8 cellular contexts compared by ENCODE assay signal in genomic region chr18:10851824-10852225, GRCh38.
DNase-seq lines count a peak whose midpoint lies in the region; ATAC-seq, FAIRE-seq and TF ChIP-seq lines count a peak whose summit lies in the region.

No MANE protein-coding gene starts in this region.

- RAD21 ChIA-PET in GM12878 (lab: Charles Lee; ENCODE audit: unreplicated experiment) = interaction anchor here (0.8 to 7.9 kb wide), 39 partner anchors 8 to 326 kb away, joined by 3 to 157 read pairs (median 5); partner anchors contain the start of genes NAPG and PIEZO2

- POLR2A ChIA-PET in GM12878 (lab: Charles Lee) = interaction anchor here (0.9 to 2.4 kb wide), 10 partner anchors 11 to 302 kb away, joined by 3 to 11 read pairs (median 5); partner anchors contain the start of gene PIEZO2

- TF ChIP-seq POLR2A in GM12878 (IDR thresholded peaks at IDR 0.05; ENCODE audit: low read depth, low read length) = no peak
- TF ChIP-seq POLR2A in uterus (IDR thresholded peaks at IDR 0.05) = no peak

- ATAC-seq in GM18520 (IDR thresholded peaks at IDR 0.05; ENCODE audit: unreplicated experiment) (peak; percentile 40), GM12878 (peak; percentile 80), GM19328 (IDR thresholded peaks at IDR 0.05; ENCODE audit: unreplicated experiment) (no peak)

- peak; percentile 96 for TF ChIP-seq RAD21 in GM12878 (IDR thresholded peaks at IDR 0.05; ENCODE audit: insufficient read depth, low read depth, low read length)

- SMC1A ChIA-PET in GM12878 (lab: Charles Lee; ENCODE audit: uncharacterized antibody, unreplicated experiment) = interaction anchor here (0.7 to 12.5 kb wide), 69 partner anchors 8 to 881 kb away, joined by 3 to 256 read pairs (median 4); partner anchors contain the start of gene PIEZO2

- TF ChIP-seq CTCF in AG10803 (conservative IDR thresholded peaks at IDR 0.05; ENCODE audit: low read length) (peak; percentile 83), GM12878 (IDR thresholded peaks at IDR 0.05 in 2 of 3, conservative IDR thresholded peaks at IDR 0.05 in 1 of 3; ENCODE audit: control insufficient read depth in 2 of 3, extremely low read depth in 1 of 3, insufficient read depth in 1 of 3, low read depth in 3 of 3, low read length in 3 of 3) (peak; percentile 57 to 83 (median 61); a peak in 5 of 6 replicates), kidney epithelial cell (IDR thresholded peaks at IDR 0.05; ENCODE audit: insufficient read depth, low read length, poor library complexity, severe bottlenecking) (peak; percentile 68), uterus (IDR thresholded peaks at IDR 0.05) (peak; percentile 56 to 84 (median 66))

- H3K27me3 ChIP-seq in GM12878 (replicated peaks in 1 of 2; ENCODE audit: control insufficient read depth in 2 of 2, insufficient read depth in 2 of 2, low read length in 1 of 2) (no peaks in the 10 kb centered on the region), kidney epithelial cell (ENCODE audit: control insufficient read depth, insufficient read depth, low read length) (peaks cover 2% of the 10 kb centered on the region), uterus (no peaks in the 10 kb centered on the region)

- H3K4me3 ChIP-seq in AG10803 (ENCODE audit: low read length) (no peak overlapping the region), GM12878 (no peak overlapping the region), kidney epithelial cell (ENCODE audit: low read depth, low read length) (no peak overlapping the region), uterus (no peak overlapping the region)

- H3K79me2 ChIP-seq in GM12878 (ENCODE audit: control insufficient read depth, insufficient read depth, low read length) = peaks cover 3% of the 10 kb centered on the region

- intact Hi-C loops in GM12878 (cut with micrococcal nuclease; ENCODE audit: unreplicated experiment) (loop anchor here (1.0 to 2.0 kb wide), 5 partner anchors 65 to 302 kb away; no protein-coding TSS in a partner anchor), uterus (cut with DNase I; ENCODE audit: low total_unique reads) (no loop called here)

- H3K27ac ChIP-seq in GM12878 (ENCODE audit: control insufficient read depth, insufficient read depth) (peak overlapping the region; percentile 69), uterus (no peak overlapping the region)

- peak; percentile 58 for DNase-seq in AG10803 (ENCODE audit: low read depth)
- DNase-seq in NCI-H226 = peak; percentile 5
- peak; percentile 61 for DNase-seq in GM12878 (ENCODE audit: low read depth, low spot score)
- DNase-seq in kidney epithelial cell (ENCODE audit: low read depth) = peak; percentile 7
- DNase-seq in uterus = no peak
- no peak for DNase-seq in central memory CD4-positive, alpha-beta T cell

- CTCF ChIA-PET in GM12878 (lab: Yijun Ruan, JAX) = interaction anchor here (0.7 to 10.6 kb wide), 55 partner anchors 12 to 1142 kb away, joined by 3 to 225 read pairs (median 4); partner anchors contain the start of gene PIEZO2

- BruUV-seq in GM12878 (replicated peaks; lab: Mats Ljungman, UMichigan) = no TSS peak

- 1% methylated on average over 3 of the region's 3 CpGs for WGBS in GM12878 (ENCODE audit: insufficient coverage, insufficient replicate concordance, low lambda C conversion rate, missing lambda C conversion rate)

- H2AFZ ChIP-seq in GM12878 (ENCODE audit: control insufficient read depth, low read depth, low read length) = no peak overlapping the region

- H3K4me1 ChIP-seq in GM12878 (ENCODE audit: control insufficient read depth, insufficient read depth, low read length) (peaks cover 28% of the 10 kb centered on the region; the same call in 1 of the 2 replicates), uterus (no peaks in the 10 kb centered on the region)

- in situ Hi-C loops in GM12878 (cut with MboI) = loop anchor here (5.0 kb wide), 2 partner anchors 190 to 285 kb away; no protein-coding TSS in a partner anchor

- H3K36me3 ChIP-seq in GM12878 (ENCODE audit: control insufficient read depth in 2 of 2, insufficient read depth in 2 of 2, low read length in 1 of 2) = peaks cover 0 to 14% of the 10 kb centered on the region in 2 experiments; a peak in 2 of 4 replicates
- no peaks in the 10 kb centered on the region for H3K36me3 ChIP-seq in kidney epithelial cell (ENCODE audit: control insufficient read depth, insufficient read depth, low read length)
- no peaks in the 10 kb centered on the region for H3K36me3 ChIP-seq in uterus

- H4K20me1 ChIP-seq in GM12878 (ENCODE audit: control insufficient read depth, insufficient read depth) = no peaks in the 10 kb centered on the region

- peaks cover 2% of the 10 kb centered on the region; the same call in 1 of the 3 replicates for H3K9me3 ChIP-seq in GM12878 (replicated peaks; ENCODE audit: control insufficient read depth, insufficient read depth, low read length)
- no peaks in the 10 kb centered on the region for H3K9me3 ChIP-seq in uterus

- no peak overlapping the region for H3K9ac ChIP-seq in GM12878 (ENCODE audit: control insufficient read depth, insufficient read depth, low read length)

- FAIRE-seq in GM12878 (lab: Jason Lieb, UNC) = no peak

- no peak for TF ChIP-seq EP300 in GM12878 (IDR thresholded peaks at IDR 0.05; ENCODE audit: borderline replicate concordance in 1 of 2, control insufficient read depth in 1 of 2, low read depth in 2 of 2, low read length in 2 of 2)

- H3K4me2 ChIP-seq in GM12878 (ENCODE audit: control insufficient read depth, insufficient read depth) = no peak overlapping the region

TF ChIP-seq in GM12878, 131 proteins besides CTCF, POLR2A, EP300 and RAD21 (continues in another document):
- TF ChIP-seq HDAC6 (IDR thresholded peaks at IDR 0.05; ENCODE audit: unreplicated experiment) = no peak
- no peak for TF ChIP-seq BCL11A (IDR thresholded peaks at IDR 0.05; ENCODE audit: low read depth, low read length)
- TF ChIP-seq POU2F2 (IDR thresholded peaks at IDR 0.05; ENCODE audit: borderline replicate concordance, low read depth, low read length) = no peak
- no peak for TF ChIP-seq CREB1 (IDR thresholded peaks at IDR 0.05; ENCODE audit: low read depth)
- TF ChIP-seq E4F1 (IDR thresholded peaks at IDR 0.05; ENCODE audit: borderline replicate concordance, partially characterized antibody) = no peak
- TF ChIP-seq SMAD1 (IDR thresholded peaks at IDR 0.05; ENCODE audit: low read depth, partially characterized antibody) = no peak
- TF ChIP-seq TAF1 (IDR thresholded peaks at IDR 0.05; ENCODE audit: borderline replicate concordance, low read depth, low read length) = no peak
- TF ChIP-seq WRNIP1 (IDR thresholded peaks at IDR 0.05; ENCODE audit: borderline replicate concordance, low read depth, low read length) = no peak
- TF ChIP-seq ATF3 (IDR thresholded peaks at IDR 0.05; ENCODE audit: borderline replicate concordance, extremely low read depth, low read depth, low read length) = no peak
- TF ChIP-seq ATF7 (IDR thresholded peaks at IDR 0.05; ENCODE audit: low read depth) = peak; percentile 67; the same call in 1 of the 2 replicates
- no peak for TF ChIP-seq SMAD5 (IDR thresholded peaks at IDR 0.05; ENCODE audit: low read depth)
- TF ChIP-seq RELA (IDR thresholded peaks at IDR 0.05; ENCODE audit: borderline replicate concordance, partially characterized antibody) = no peak
- TF ChIP-seq HDAC2 (IDR thresholded peaks at IDR 0.05) = no peak
- no peak for TF ChIP-seq RCOR1 (conservative IDR thresholded peaks at IDR 0.05; ENCODE audit: low read depth, low read length)
- no peak for TF ChIP-seq SIX5 (IDR thresholded peaks at IDR 0.05; ENCODE audit: low read depth, low read length, severe bottlenecking)
- no peak for TF ChIP-seq EED (IDR thresholded peaks at IDR 0.05; ENCODE audit: low read depth)
- TF ChIP-seq RAD51 (IDR thresholded peaks at IDR 0.05) = no peak
- no peak for TF ChIP-seq BCL3 (IDR thresholded peaks at IDR 0.05; ENCODE audit: borderline replicate concordance, insufficient read depth, low read depth, low read length, poor library complexity, severe bottlenecking)

Comparison
In these comparisons a context has a peak if more than half of its experiments do, and no peak if none do; other contexts are left out.
1. DNase-seq: peak in AG10803 (single experiment), NCI-H226 (single experiment), GM12878 (single experiment) and kidney epithelial cell (single experiment); none in uterus (0 of 2) and central memory CD4-positive, alpha-beta T cell (single experiment).
2. Peak in every context shown above with its lines, with median percentiles within 50 percentile points of each other: CTCF ChIP-seq.